Comparison of ENCODE assay signal across 8 cellular contexts in the genomic region with DNA sequence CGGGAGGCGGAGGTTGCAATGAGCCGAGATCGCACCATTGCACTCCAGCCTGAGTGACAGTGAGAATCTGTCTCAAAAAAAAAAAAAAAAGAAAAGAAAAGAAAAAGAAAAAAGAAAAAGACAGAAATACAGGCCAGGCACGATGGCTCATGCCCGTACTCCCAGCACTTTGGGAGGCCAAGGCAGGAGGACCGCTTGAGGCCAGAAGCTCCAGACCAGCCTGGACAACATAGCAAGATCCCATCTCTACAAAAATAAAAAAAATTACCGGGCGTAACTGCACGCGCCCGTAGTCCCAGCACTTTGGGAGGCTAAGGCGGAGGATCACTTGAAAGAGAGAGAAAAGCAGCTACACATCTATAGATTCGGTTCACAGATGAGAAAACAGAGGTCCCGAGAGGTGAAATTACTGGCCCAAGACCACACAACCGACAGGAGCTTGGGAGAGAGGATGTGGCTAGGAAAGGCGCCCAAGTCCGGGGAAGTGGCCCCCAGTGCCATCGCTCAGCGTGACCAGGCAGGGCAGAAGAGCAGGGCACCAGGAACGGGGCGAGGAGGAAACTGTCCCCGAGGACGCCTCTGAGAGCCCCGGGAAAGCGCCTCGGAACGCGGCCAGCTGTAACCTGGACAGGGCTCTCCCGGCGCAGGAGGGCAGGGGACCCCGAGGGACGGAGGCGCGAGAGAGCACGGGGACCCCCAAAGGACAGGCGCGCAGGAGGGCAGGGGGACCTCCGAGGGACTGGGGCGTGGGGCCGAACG. TPM values are rescaled to one million over a fixed set of nuclear protein-coding genes. Genes with fewer than 3 reads are reported as not detected.
DNase-seq lines count a peak whose midpoint lies in the region; ATAC-seq, FAIRE-seq and TF ChIP-seq lines count a peak whose summit lies in the region.

No MANE protein-coding gene starts in this region.

- H3K4me1 ChIP-seq in HUES64 (ENCODE audit: insufficient read depth, low read length) = peaks cover 8% of the 10 kb centered on the region
- H3K4me1 ChIP-seq in ascending aorta = peaks cover 0 to 7% of the 10 kb centered on the region in 2 donors
- H3K4me1 ChIP-seq in iPS-18a (ENCODE audit: control insufficient read depth, low read depth, low read length) = peaks cover 8% of the 10 kb centered on the region
- H3K4me1 ChIP-seq in small intestine (ENCODE audit: control insufficient read depth in 2 of 2, insufficient read depth in 1 of 2, low read depth in 1 of 2, low read length in 1 of 2) = no peaks in the 10 kb centered on the region

- peak overlapping the region; percentile 92 for H3K4me3 ChIP-seq in HUES64 (ENCODE audit: low read length)
- H3K4me3 ChIP-seq in ascending aorta = peak overlapping the region; percentile 77 to 93
- peak overlapping the region; percentile 75 for H3K4me3 ChIP-seq in iPS-18a (ENCODE audit: low read length)
- H3K4me3 ChIP-seq in small intestine (ENCODE audit: low read depth in 1 of 2, low read length in 2 of 2) = peak overlapping the region; percentile 73 to 80

- DNase-seq in AG08395 (ENCODE audit: low spot score) (peak; percentile 45), ascending aorta (ENCODE audit: low spot score in 2 of 2) (peak in 1 of 2 donors; percentile 64), small intestine (peak; percentile 38), GOT3 (lab: John Stamatoyannopoulos, UW) (no peak), pons (ENCODE audit: low spot score) (no peak)

- peak overlapping the region; percentile 81 for H3K9ac ChIP-seq in HUES64 (ENCODE audit: low read depth, low read length)
- peak overlapping the region; percentile 65 for H3K9ac ChIP-seq in iPS-18a (ENCODE audit: low read length)

- no peaks in the 10 kb centered on the region for H3K27me3 ChIP-seq in HUES64 (ENCODE audit: insufficient read depth, low read length)
- H3K27me3 ChIP-seq in ascending aorta = no peaks in the 10 kb centered on the region
- no peaks in the 10 kb centered on the region for H3K27me3 ChIP-seq in iPS-18a (ENCODE audit: control insufficient read depth, insufficient read depth, low read length)
- no peaks in the 10 kb centered on the region for H3K27me3 ChIP-seq in small intestine (ENCODE audit: control insufficient read depth in 2 of 2, insufficient read depth in 2 of 2, low read length in 2 of 2)

- H3K9me3 ChIP-seq in HUES64 (ENCODE audit: insufficient read depth, low read depth, low read length) (no peaks in the 10 kb centered on the region), ascending aorta (no peaks in the 10 kb centered on the region), iPS-18a (ENCODE audit: control insufficient read depth, low read depth, low read length) (no peaks in the 10 kb centered on the region), small intestine (ENCODE audit: control insufficient read depth, low read depth) (no peaks in the 10 kb centered on the region)

- ATAC-seq in GM19025 (IDR thresholded peaks at IDR 0.05; ENCODE audit: low read depth, unreplicated experiment) = peak; percentile 11

- intact Hi-C loops in ascending aorta (cut with DNase I) = loop anchor here (1.0 to 5.0 kb wide), 3 partner anchors 41 to 89 kb away; partner anchors contain the start of genes CHST12, EIF3B, MRM2 and NUDT1

- no peak for FAIRE-seq in small intestine (lab: Jason Lieb, UNC)

- WGBS in HUES64 = 31% methylated on average over 42 of the region's 42 CpGs
- 21 to 35% (median 25%) methylated on average over 23 to 42 of the region's 42 CpGs for WGBS in small intestine, 3 donors

- H3K27ac ChIP-seq in HUES64 (ENCODE audit: low read depth, low read length) (no peak overlapping the region; the same call in 1 of the 2 replicates), ascending aorta (peak overlapping the region; percentile 65 to 69), iPS-18a (ENCODE audit: low read length) (no peak overlapping the region), small intestine (ENCODE audit: low read depth in 1 of 2, low read length in 1 of 2) (peak overlapping the region; percentile 82 to 87)

- H3K36me3 ChIP-seq in HUES64 (ENCODE audit: insufficient read depth, low read length) (no peaks in the 10 kb centered on the region; the same call in 1 of the 2 replicates), ascending aorta (no peaks in the 10 kb centered on the region), iPS-18a (ENCODE audit: control insufficient read depth, low read depth, low read length) (no peaks in the 10 kb centered on the region), small intestine (ENCODE audit: control insufficient read depth in 2 of 2, insufficient read depth in 2 of 2, low read length in 2 of 2) (no peaks in the 10 kb centered on the region)

- TF ChIP-seq CTCF in ascending aorta (IDR thresholded peaks at IDR 0.05) = no peak

RNA-seq across cellular contexts. Expression of gene SNX8, which starts 0.6 kb away (rescaled TPM):
- polyA plus RNA-seq in HUES64 (2013, experiment 1 of 2) = 29.7 TPM
- polyA plus RNA-seq in HUES64 (2013, experiment 2 of 2) = 31.8 TPM
- total RNA-seq in ascending aorta = 12.2 TPM
- 10 to 100 TPM; 17.5 to 20.4 (median 18.1) TPM for polyA plus RNA-seq in small intestine

RNA-seq across cellular contexts. Expression of gene EIF3B, which starts 41.0 kb away (rescaled TPM):
- polyA plus RNA-seq in HUES64 (2013, experiment 1 of 2) = 220 TPM
- 196 TPM for polyA plus RNA-seq in HUES64 (2013, experiment 2 of 2)
- total RNA-seq in ascending aorta = 84.9 TPM
- polyA plus RNA-seq in small intestine = 10 to 100 TPM; 53.9 to 92.1 (median 69.4) TPM

Comparison
In these comparisons a context has a peak if more than half of its experiments do, and no peak if none do; other contexts are left out.
1. DNase-seq: peak in AG08395 (single experiment) and small intestine (single experiment); none in GOT3 (single experiment) and pons (single experiment).
2. H3K27ac ChIP-seq: peak in ascending aorta (2 of 2) and small intestine (2 of 2); none in HUES64 (single experiment) and iPS-18a (single experiment).
3. Peak in every context shown above with its lines, with median percentiles within 50 percentile points of each other: H3K4me3 ChIP-seq.